ENCODE assay signal across 24 cellular contexts in the genomic region with DNA sequence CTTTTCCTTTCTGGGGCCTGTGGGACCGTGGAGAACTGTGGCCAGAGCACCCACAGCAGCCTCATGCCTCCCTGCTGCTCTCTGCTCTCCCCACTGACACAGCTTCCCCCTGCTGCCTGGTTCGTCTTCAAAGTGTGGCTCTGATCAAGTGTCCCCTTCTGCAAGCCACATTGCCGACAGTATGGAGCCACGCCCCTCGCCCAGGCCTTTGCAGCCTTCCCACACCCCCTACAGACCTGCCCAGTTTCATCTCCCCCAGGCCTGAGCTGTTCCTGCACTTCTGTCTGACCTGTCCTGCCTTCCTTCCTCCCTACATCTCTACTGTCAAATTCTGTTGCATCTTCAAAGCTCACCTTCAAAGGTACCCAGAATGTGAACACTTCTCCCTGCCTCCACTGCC. TPM values are rescaled to one million over a fixed set of nuclear protein-coding genes. Genes with fewer than 3 reads are reported as not detected.
DNase-seq lines count a peak whose midpoint lies in the region; ATAC-seq and TF ChIP-seq lines count a peak whose summit lies in the region.
"Had no signal": no experiment of that assay in that cellular context is flagged by ENCODE, and none has a peak within 500 bp of the region (broad histone marks: within the 10 kb centered on the region; RNA-seq: fewer than 3 reads in every experiment).

No MANE protein-coding gene starts in this region.

- no peaks in the 10 kb centered on the region for H3K9me3 ChIP-seq in CD4-positive, alpha-beta T cell (ENCODE audit: control insufficient read depth, low read length)
- H3K9me3 ChIP-seq in endodermal cell (ENCODE audit: control insufficient read depth, low read length) (no peaks in the 10 kb centered on the region), testis (no peaks in the 10 kb centered on the region)
- H3K9me3 ChIP-seq: breast epithelium, psoas muscle, uterus had no signal

- no peaks in the 10 kb centered on the region for H3K9me3 Mint-ChIP-seq in CD4-positive, alpha-beta T cell
- H3K9me3 Mint-ChIP-seq in endodermal cell (no peaks in the 10 kb centered on the region), nephron progenitor cell (no peaks in the 10 kb centered on the region)
- no peaks in the 10 kb centered on the region for H3K9me3 Mint-ChIP-seq in activated T-cell treated with anti-CD3 and anti-CD28 coated beads, Interleukin-2, amount 50 U/mL, for 24 hours
- H3K9me3 Mint-ChIP-seq: CD8-positive, alpha-beta T cell; T-helper 2 cell treated with Interferon-gamma antibody and Interleukin-4, amounts not matched to agents 5 μg/mL and 100 μg/mL, for 36 hours had no signal

- 82 to 86% methylated on average over 4 to 5 of the region's 5 CpGs for WGBS in endodermal cell (ENCODE audit: insufficient coverage in 1 of 2, insufficient read length in 1 of 2), 2 experiments
- 60 to 70% methylated on average over 5 of the region's 5 CpGs for WGBS in testis, 2 donors

- no peak for DNase-seq in CD4-positive, alpha-beta T cell
- DNase-seq in Kasumi-1 (lab: John Stamatoyannopoulos, UW) (peak; percentile 4 to 17), endodermal cell (no peak), nephron progenitor cell (no peak), testis (no peak), UCSD-AML1 (lab: John Stamatoyannopoulos, UW; ENCODE audit: unreplicated experiment) (no peak), NCI-H2171 (lab: John Stamatoyannopoulos, UW) (no peak)
- DNase-seq in activated T-cell treated with anti-CD3 and anti-CD28 coated beads, Interleukin-2, amount 50 U/mL, for 24 hours: no peak
- DNase-seq: activated naive CD4-positive, alpha-beta T cell; activated T-cell treated with anti-CD3 and anti-CD28 coated beads, Interleukin-2, amount 50 U/mL, for 1 hour; CD8-positive, alpha-beta T cell; GDM1; midbrain; NCI-H1436; NCI-H526; psoas muscle; substantia nigra; uterus had no signal

- TF ChIP-seq CTCF in CD4-positive, alpha-beta T cell (IDR thresholded peaks at IDR 0.05): no peak
- TF ChIP-seq CTCF in endodermal cell (conservative IDR thresholded peaks at IDR 0.05) (no peak), nephron progenitor cell (IDR thresholded peaks at IDR 0.05) (no peak), testis (IDR thresholded peaks at IDR 0.05) (no peak)

- H3K4me1 Mint-ChIP-seq in CD4-positive, alpha-beta T cell (ENCODE audit: low read depth): peaks cover 35% of the 10 kb centered on the region
- H3K4me1 Mint-ChIP-seq in endodermal cell: peaks cover 34% of the 10 kb centered on the region
- peaks cover 84% of the 10 kb centered on the region for H3K4me1 Mint-ChIP-seq in nephron progenitor cell
- H3K4me1 Mint-ChIP-seq in activated T-cell treated with anti-CD3 and anti-CD28 coated beads, Interleukin-2, amount 50 U/mL, for 24 hours (ENCODE audit: low read depth): peaks cover 29% of the 10 kb centered on the region

- POLR2A ChIA-PET in CD4-positive, alpha-beta T cell (lab: Charles Lee): no interaction called here

- CTCF ChIA-PET in CD4-positive, alpha-beta T cell (lab: Charles Lee): no interaction called here

- no peak for TF ChIP-seq POLR2A in testis (IDR thresholded peaks at IDR 0.05)

- peak overlapping the region; percentile 17 for H3K27ac Mint-ChIP-seq in CD4-positive, alpha-beta T cell
- H3K27ac Mint-ChIP-seq in endodermal cell: peak overlapping the region; percentile 2
- no peak overlapping the region for H3K27ac Mint-ChIP-seq in nephron progenitor cell
- H3K27ac Mint-ChIP-seq in activated T-cell treated with anti-CD3 and anti-CD28 coated beads, Interleukin-2, amount 50 U/mL, for 24 hours: no peak overlapping the region
- H3K27ac Mint-ChIP-seq: CD8-positive, alpha-beta T cell; T-helper 2 cell treated with Interferon-gamma antibody and Interleukin-4, amounts not matched to agents 5 μg/mL and 100 μg/mL, for 36 hours had no signal

- H3K4me3 Mint-ChIP-seq in CD4-positive, alpha-beta T cell: peak overlapping the region; percentile 23
- H3K4me3 Mint-ChIP-seq in endodermal cell (no peak overlapping the region), nephron progenitor cell (peak overlapping the region; percentile 6)
- H3K4me3 Mint-ChIP-seq in activated T-cell treated with anti-CD3 and anti-CD28 coated beads, Interleukin-2, amount 50 U/mL, for 24 hours: no peak overlapping the region
- H3K4me3 Mint-ChIP-seq: CD8-positive, alpha-beta T cell; T-helper 2 cell treated with Interferon-gamma antibody and Interleukin-4, amounts not matched to agents 5 μg/mL and 100 μg/mL, for 36 hours had no signal

- H3K4me3 ChIP-seq in endodermal cell (ENCODE audit: low read length) (no peak overlapping the region), testis (no peak overlapping the region)
- H3K4me3 ChIP-seq: breast epithelium, coronary artery, psoas muscle, uterus had no signal

- intact Hi-C loops in CD4-positive, alpha-beta T cell (cut with DNase I, micrococcal nuclease): no loop called here
- intact Hi-C loops in testis (cut with DNase I; ENCODE audit: low total_unique reads): no loop called here

- H3K27ac ChIP-seq in CD4-positive, alpha-beta T cell (ENCODE audit: low read depth, low read length): no peak overlapping the region
- no peak overlapping the region for H3K27ac ChIP-seq in endodermal cell (ENCODE audit: low read depth, low read length)
- no peak overlapping the region for H3K27ac ChIP-seq in testis
- H3K27ac ChIP-seq: breast epithelium, coronary artery, psoas muscle, uterus had no signal

- ATAC-seq in CD4-positive, alpha-beta T cell (ENCODE audit: poor library complexity): no peak
- ATAC-seq: CD8-positive, alpha-beta T cell; psoas muscle had no signal

- H3K36me3 Mint-ChIP-seq in CD4-positive, alpha-beta T cell (ENCODE audit: low read depth): no peaks in the 10 kb centered on the region
- H3K36me3 Mint-ChIP-seq in endodermal cell (ENCODE audit: low read depth) (no peaks in the 10 kb centered on the region), nephron progenitor cell (ENCODE audit: low read depth) (no peaks in the 10 kb centered on the region)
- H3K36me3 Mint-ChIP-seq in activated T-cell treated with anti-CD3 and anti-CD28 coated beads, Interleukin-2, amount 50 U/mL, for 24 hours (ENCODE audit: low read depth): no peaks in the 10 kb centered on the region
- H3K36me3 Mint-ChIP-seq: CD8-positive, alpha-beta T cell had no signal

- no peak overlapping the region for H3K9ac ChIP-seq in endodermal cell (ENCODE audit: extremely low read depth, low read length, poor library complexity, severe bottlenecking)

- H3K36me3 ChIP-seq in endodermal cell (ENCODE audit: control insufficient read depth, insufficient read depth, low read length): no peaks in the 10 kb centered on the region
- H3K36me3 ChIP-seq in testis (ENCODE audit: low read depth, missing control alignments): no peaks in the 10 kb centered on the region
- H3K36me3 ChIP-seq: breast epithelium, uterus had no signal

- no peaks in the 10 kb centered on the region for H3K27me3 Mint-ChIP-seq in CD4-positive, alpha-beta T cell
- H3K27me3 Mint-ChIP-seq in endodermal cell (ENCODE audit: insufficient read depth) (no peaks in the 10 kb centered on the region), nephron progenitor cell (ENCODE audit: low read depth, poor library complexity) (peaks cover 15% of the 10 kb centered on the region)
- H3K27me3 Mint-ChIP-seq in activated T-cell treated with anti-CD3 and anti-CD28 coated beads, Interleukin-2, amount 50 U/mL, for 24 hours: peaks cover 10% of the 10 kb centered on the region

- H3K27me3 ChIP-seq in CD4-positive, alpha-beta T cell (ENCODE audit: control insufficient read depth, insufficient read depth, low read length): no peaks in the 10 kb centered on the region
- no peaks in the 10 kb centered on the region for H3K27me3 ChIP-seq in endodermal cell (ENCODE audit: control insufficient read depth, insufficient read depth, low read length, poor library complexity, severe bottlenecking)
- no peaks in the 10 kb centered on the region for H3K27me3 ChIP-seq in testis
- H3K27me3 ChIP-seq: breast epithelium, uterus had no signal

- H3K4me1 ChIP-seq in endodermal cell (ENCODE audit: control insufficient read depth, insufficient read depth, low read length): peaks cover 5% of the 10 kb centered on the region
- H3K4me1 ChIP-seq in testis: peaks cover 61% of the 10 kb centered on the region
- H3K4me1 ChIP-seq: breast epithelium, uterus had no signal

RNA-seq across cellular contexts. Expression of gene CATIP, which starts 29.2 kb away (rescaled TPM):
- not detected for total RNA-seq in CD4-positive, alpha-beta T cell
- 1 to 10 TPM in 1 of 2 donors, under 1 TPM in 1; 0.22 to 1.0 TPM for total RNA-seq in endodermal cell
- polyA plus RNA-seq in endodermal cell (2013, experiment 1 of 2): 0.46 TPM
- 0.46 TPM for polyA plus RNA-seq in endodermal cell (2013, experiment 2 of 2)
- 1 to 10 TPM; 2.0 to 5.7 TPM for total RNA-seq in testis
- 19.6 TPM for polyA plus RNA-seq in testis (ENCODE audit: insufficient read depth, low read depth, low replicate concordance)
- total RNA-seq: CD8-positive, alpha-beta T cell; psoas muscle; RPMI7951 had no signal
- polyA plus RNA-seq: AG04450, neural cell, psoas muscle had no signal

RNA-seq across cellular contexts. Expression of gene TMBIM1, which starts 35.1 kb away (rescaled TPM):
- total RNA-seq in CD4-positive, alpha-beta T cell: 100 to 1,000 TPM in 1 of 2 experiments, 10 to 100 TPM in 1; 99.2 to 102 TPM
- total RNA-seq in endodermal cell: 10 to 100 TPM; 50.7 to 53.8 TPM
- 22.4 TPM for polyA plus RNA-seq in endodermal cell (2013, experiment 1 of 2)
- polyA plus RNA-seq in endodermal cell (2013, experiment 2 of 2): 17.2 TPM
- total RNA-seq in testis: 10 to 100 TPM; 59.9 to 81.0 TPM
- 77.6 TPM for polyA plus RNA-seq in testis (ENCODE audit: insufficient read depth, low read depth, low replicate concordance)
- polyA plus RNA-seq: neural cell had no signal

RNA-seq across cellular contexts. Expression of gene SLC11A1, which starts 54.6 kb away (rescaled TPM):
- total RNA-seq in CD4-positive, alpha-beta T cell: 1 to 10 TPM; 4.9 to 6.3 TPM
- total RNA-seq in endodermal cell (under 1 TPM in 1 of 2 donors, not detected in 1; 0.09 TPM), testis (10 to 100 TPM; 12.7 to 32.3 TPM)
- polyA plus RNA-seq in endodermal cell (2013, experiment 1 of 2): 0.50 TPM
- polyA plus RNA-seq in endodermal cell (2013, experiment 2 of 2): not detected
- 2.8 TPM for polyA plus RNA-seq in testis (ENCODE audit: insufficient read depth, low read depth, low replicate concordance)
- polyA plus RNA-seq: AG04450, neural cell had no signal

RNA-seq across cellular contexts. Expression of gene PNKD, which starts 57.1 kb away (rescaled TPM):
- 10 to 100 TPM in 1 of 2 experiments, 1 to 10 TPM in 1; 9.2 to 10.6 TPM for total RNA-seq in CD4-positive, alpha-beta T cell
- total RNA-seq in endodermal cell: 10 to 100 TPM; 33.9 to 39.6 TPM
- 46.6 TPM for polyA plus RNA-seq in endodermal cell (2013, experiment 1 of 2)
- 42.6 TPM for polyA plus RNA-seq in endodermal cell (2013, experiment 2 of 2)
- total RNA-seq in testis: 10 to 100 TPM; 79.3 to 84.2 TPM
- 90.7 TPM for polyA plus RNA-seq in testis (ENCODE audit: insufficient read depth, low read depth, low replicate concordance)

RNA-seq across cellular contexts. Expression of gene AAMP, which starts 57.5 kb away (rescaled TPM):
- total RNA-seq in CD4-positive, alpha-beta T cell: 10 to 100 TPM; 40.2 to 42.5 TPM
- 10 to 100 TPM; 89.2 to 97.2 TPM for total RNA-seq in endodermal cell
- 59.9 TPM for polyA plus RNA-seq in endodermal cell (2013, experiment 1 of 2)
- 54.7 TPM for polyA plus RNA-seq in endodermal cell (2013, experiment 2 of 2)
- 100 to 1,000 TPM; 154 to 177 TPM for total RNA-seq in testis
- 112 TPM for polyA plus RNA-seq in testis (ENCODE audit: insufficient read depth, low read depth, low replicate concordance)

Comparison
In these comparisons a context has a peak if more than half of its experiments do, and no peak if none do; other contexts are left out.
1. DNase-seq: peak in Kasumi-1 (2 of 2); none in CD4-positive, alpha-beta T cell (0 of 10), endodermal cell (single experiment), nephron progenitor cell (single experiment), testis (single experiment), activated T-cell treated with anti-CD3 and anti-CD28 coated beads, Interleukin-2, amount 50 U/mL, for 24 hours (single experiment), UCSD-AML1 (single experiment) and NCI-H2171 (single experiment).
2. H3K27ac Mint-ChIP-seq: peak in CD4-positive, alpha-beta T cell (single experiment) and endodermal cell (single experiment); none in nephron progenitor cell (single experiment) and activated T-cell treated with anti-CD3 and anti-CD28 coated beads, Interleukin-2, amount 50 U/mL, for 24 hours (single experiment).
3. H3K4me3 Mint-ChIP-seq: peak in CD4-positive, alpha-beta T cell (single experiment) and nephron progenitor cell (single experiment); none in endodermal cell (single experiment) and activated T-cell treated with anti-CD3 and anti-CD28 coated beads, Interleukin-2, amount 50 U/mL, for 24 hours (single experiment).
4. RNA of gene SLC11A1, which starts 54.6 kb away (total RNA-seq): 12.7 to 32.3 TPM in testis and 4.9 to 6.3 TPM in CD4-positive, alpha-beta T cell; 0.09 TPM in endodermal cell; every median in the first group is over 4 times any median in the second.